Comparison of ENCODE assay signal across 10 cellular contexts in genomic region chr3:42572278-42572677, GRCh38. TPM values are rescaled to one million over a fixed set of nuclear protein-coding genes. Genes with fewer than 3 reads are reported as not detected.
DNase-seq lines count a peak whose midpoint lies in the region; ATAC-seq and TF ChIP-seq lines count a peak whose summit lies in the region.
"Had no signal": no experiment of that assay in that cellular context is flagged by ENCODE, and none has a peak within 500 bp of the region (broad histone marks: within the 10 kb centered on the region; RNA-seq: fewer than 3 reads in every experiment).

No MANE protein-coding gene starts in this region.

- peak; percentile 50; the same call in 1 of the 2 replicates for TF ChIP-seq CTCF in PC-9 (conservative IDR thresholded peaks at IDR 0.05)
- TF ChIP-seq CTCF in epithelial cell of esophagus (IDR thresholded peaks at IDR 0.05; ENCODE audit: insufficient read depth, low read depth, low read length, missing control alignments) = peak; percentile 47
- peak; percentile 48 for TF ChIP-seq CTCF in neural crest cell (conservative IDR thresholded peaks at IDR 0.05)
- peak in 1 of 3 experiments; percentile 37 for TF ChIP-seq CTCF in ascending aorta (IDR thresholded peaks at IDR 0.05)

- no peaks in the 10 kb centered on the region for H3F3A ChIP-seq in PC-9 (ENCODE audit: insufficient read depth, low read depth)

- H3K9me3 Mint-ChIP-seq in neural crest cell = peaks cover 13% of the 10 kb centered on the region

- intact Hi-C loops in PC-9 (cut with micrococcal nuclease; ENCODE audit: unreplicated experiment) = loop anchor here (2.0 kb wide), 1 partner anchor 173 kb away; no protein-coding TSS in a partner anchor
- intact Hi-C loops in ascending aorta (cut with DNase I) = no loop called here

- no peaks in the 10 kb centered on the region for H3K27me3 Mint-ChIP-seq in neural crest cell (ENCODE audit: low read depth)
- H3K27me3 Mint-ChIP-seq: activated B cell treated with CpG ODN at 0.5 μM for 24 hours; natural killer cell treated with Interleukin-12 subunit alpha and Interleukin-12 subunit beta and Interleukin-15 and Interleukin-18, amount 100 ng/mL, for 72 hours had no signal

- H3K9me3 ChIP-seq in PC-9 (ENCODE audit: insufficient read depth, low read depth) (peaks cover 9% of the 10 kb centered on the region; the same call in 1 of the 2 replicates), ascending aorta (no peaks in the 10 kb centered on the region)

- H3K36me3 Mint-ChIP-seq in neural crest cell (ENCODE audit: low read depth) = peaks cover 41% of the 10 kb centered on the region

- no peaks in the 10 kb centered on the region for H3K27me3 ChIP-seq in PC-9 (ENCODE audit: insufficient read depth, low read depth)
- no peaks in the 10 kb centered on the region for H3K27me3 ChIP-seq in ascending aorta

- peak; percentile 78 for DNase-seq in D341Med (ENCODE audit: low spot score)
- DNase-seq in PC-9 = peak in 1 of 2 experiments; percentile 28
- peak; percentile 65 for DNase-seq in epithelial cell of esophagus (ENCODE audit: low read depth)
- DNase-seq in neural crest cell (ENCODE audit: low read depth, low spot score) = peak; percentile 22
- no peak for DNase-seq in ascending aorta (ENCODE audit: low spot score in 2 of 2)
- DNase-seq: activated B cell treated with CpG ODN at 0.5 μM for 24 hours had no signal

- ATAC-seq in GM21723 (IDR thresholded peaks at IDR 0.05; ENCODE audit: unreplicated experiment) (peak; percentile 61), GM18868 (IDR thresholded peaks at IDR 0.05; ENCODE audit: unreplicated experiment) (no peak), HG02588 (IDR thresholded peaks at IDR 0.05; ENCODE audit: unreplicated experiment) (no peak)

- H3K4me1 Mint-ChIP-seq in neural crest cell = peaks cover 6% of the 10 kb centered on the region

- H3K9me2 ChIP-seq in PC-9 (ENCODE audit: insufficient read depth) = no peaks in the 10 kb centered on the region

- H4K20me1 ChIP-seq in PC-9 (ENCODE audit: insufficient read depth) = no peaks in the 10 kb centered on the region

- peaks cover 4% of the 10 kb centered on the region; the same call in 1 of the 2 replicates for H3K79me2 ChIP-seq in PC-9 (ENCODE audit: low read depth)

- POLR2A ChIA-PET in PC-9 (lab: Charles Lee; ENCODE audit: unreplicated experiment) = no interaction called here

- no peaks in the 10 kb centered on the region for H3K4me1 ChIP-seq in PC-9 (replicated peaks; ENCODE audit: insufficient read depth)
- no peaks in the 10 kb centered on the region for H3K4me1 ChIP-seq in ascending aorta

- no peak overlapping the region for H3K4me2 ChIP-seq in PC-9

- peak overlapping the region; percentile 32 for H3K4me3 Mint-ChIP-seq in neural crest cell
- H3K4me3 Mint-ChIP-seq: activated B cell treated with CpG ODN at 0.5 μM for 24 hours; natural killer cell treated with Interleukin-12 subunit alpha and Interleukin-12 subunit beta and Interleukin-15 and Interleukin-18, amount 100 ng/mL, for 72 hours had no signal

- H3K36me3 ChIP-seq in PC-9 (ENCODE audit: low read depth) (0 out of 2 replicates have a peak, but pooled peaks cover 11% of the 10 kb centered on the region), ascending aorta (peaks cover 15 to 37% of the 10 kb centered on the region in 2 donors)

- H3K27ac Mint-ChIP-seq in neural crest cell (ENCODE audit: unreplicated experiment) = no peak overlapping the region
- H3K27ac Mint-ChIP-seq: activated B cell treated with CpG ODN at 0.5 μM for 24 hours; natural killer cell treated with Interleukin-12 subunit alpha and Interleukin-12 subunit beta and Interleukin-15 and Interleukin-18, amount 100 ng/mL, for 72 hours had no signal

- CTCF ChIA-PET in PC-9 (lab: Charles Lee) = interaction anchor here (0.6 to 0.7 kb wide), 2 partner anchors 338 to 635 kb away, joined by 3 read pairs; no protein-coding TSS in a partner anchor

- H2AFZ ChIP-seq in PC-9 = no peak overlapping the region

- H3K4me3 ChIP-seq in PC-9 (no peak overlapping the region), epithelial cell of esophagus (ENCODE audit: low read length) (no peak overlapping the region), ascending aorta (no peak overlapping the region)

- BruUV-seq in PC-9 (replicated peaks; lab: Mats Ljungman, UMichigan) = no TSS peak

- H3K27ac ChIP-seq in PC-9 (no peak overlapping the region), ascending aorta (no peak overlapping the region)

RNA-seq across cellular contexts. Expression of gene SEC22C, which starts 9.5 kb away (rescaled TPM):
- 38.1 and 42.4 TPM in 2 replicates for total RNA-seq in PC-9 (2021)
- total RNA-seq in neural crest cell = 46.6 and 47.8 TPM in 2 replicates
- 28.3 TPM for total RNA-seq in ascending aorta

RNA-seq across cellular contexts. Expression of gene SS18L2, which starts 18.4 kb away (rescaled TPM):
- total RNA-seq in PC-9 (2021) = 28.8 and 34.5 TPM in 2 replicates
- total RNA-seq in neural crest cell = 50.4 and 50.5 TPM in 2 replicates
- total RNA-seq in ascending aorta = 1.5 TPM

RNA-seq across cellular contexts. Expression of gene NKTR, which starts 28.2 kb away (rescaled TPM):
- 66.0 and 70.5 TPM in 2 replicates for total RNA-seq in PC-9 (2021)
- 95.0 and 95.2 TPM in 2 replicates for total RNA-seq in neural crest cell
- 41.7 TPM for total RNA-seq in ascending aorta

Comparison
In these comparisons a context has a peak if more than half of its experiments do, and no peak if none do; other contexts are left out.
1. DNase-seq: peak in D341Med (single experiment), epithelial cell of esophagus (single experiment) and neural crest cell (single experiment); none in ascending aorta (0 of 2).
2. RNA of gene SS18L2, which starts 18.4 kb away (total RNA-seq): 50.4 to 50.5 TPM in neural crest cell and 28.8 to 34.5 TPM in PC-9; 1.5 TPM in ascending aorta (single experiment); every median in the first group is over 10 times any median in the second.